41 cellular contexts compared by ENCODE assay signal in the genomic region with DNA sequence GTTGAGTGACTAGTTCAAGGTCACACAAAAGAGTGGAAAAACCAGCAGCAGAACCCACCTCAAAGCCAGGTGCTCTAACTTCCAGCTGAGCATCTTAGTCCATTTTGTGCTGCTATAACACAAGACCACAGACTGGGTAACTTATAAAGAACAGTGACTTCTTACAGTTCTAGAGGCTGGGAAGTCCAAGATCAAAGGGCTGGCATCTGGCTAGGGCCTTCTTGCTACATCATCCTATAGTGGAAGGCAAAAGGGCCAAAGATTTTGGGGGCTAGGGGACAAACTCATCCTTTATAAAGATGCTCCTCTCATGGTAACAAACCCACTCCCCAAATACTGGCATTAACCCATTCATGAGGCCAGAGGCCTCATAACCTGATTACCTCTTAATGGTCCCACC. TPM values are rescaled to one million over a fixed set of nuclear protein-coding genes. Genes with fewer than 3 reads are reported as not detected.
"Had no signal": no experiment of that assay in that cellular context is flagged by ENCODE, and none has a peak within 500 bp of the region (broad histone marks: within the 10 kb centered on the region; RNA-seq: fewer than 3 reads in every experiment).

No MANE protein-coding gene starts in this region.

- H3K4me3 ChIP-seq: ascending aorta, breast epithelium, Peyer's patch, SJCRH30, SK-N-MC had no signal

- H3K9me3 ChIP-seq: ascending aorta, breast epithelium, Peyer's patch, SJCRH30 had no signal

- H3K27me3 ChIP-seq: ascending aorta, breast epithelium, Peyer's patch had no signal

- H3K27me3 Mint-ChIP-seq: activated CD8-positive, alpha-beta T cell treated with anti-CD3 and anti-CD28 coated beads for 36 hours; activated naive CD8-positive, alpha-beta T cell treated with anti-CD3 and anti-CD28 coated beads for 36 hours; activated T-helper 17 cell treated with anti-CD3 and anti-CD28 coated beads, Interleukin-2, amount 50 U/mL, for 72 hours had no signal

- H3K36me3 Mint-ChIP-seq: activated naive CD8-positive, alpha-beta T cell treated with anti-CD3 and anti-CD28 coated beads for 36 hours had no signal

- ATAC-seq: activated CD8-positive, alpha-beta T cell treated with anti-CD3 and anti-CD28 coated beads for 36 hours; activated T-cell treated with anti-CD3 and anti-CD28 coated beads, Interleukin-2, amount 50 U/mL, for 72 hours; activated T-helper 17 cell treated with anti-CD3 and anti-CD28 coated beads, Interleukin-2, amount 50 U/mL, for 72 hours; PC-3 had no signal

- H3K27ac Mint-ChIP-seq: activated CD8-positive, alpha-beta T cell treated with anti-CD3 and anti-CD28 coated beads for 36 hours; activated naive CD8-positive, alpha-beta T cell treated with anti-CD3 and anti-CD28 coated beads for 36 hours; activated T-cell treated with anti-CD3 and anti-CD28 coated beads, Interleukin-2, amount 50 U/mL, for 72 hours; activated T-helper 17 cell treated with anti-CD3 and anti-CD28 coated beads, Interleukin-2, amount 50 U/mL, for 72 hours had no signal

- H3K36me3 ChIP-seq: ascending aorta, breast epithelium, Peyer's patch, SJCRH30, WERI-Rb-1 had no signal

- DNase-seq: activated CD4-positive, alpha-beta T cell treated with anti-CD3 and anti-CD28 coated beads for 1 hour; activated CD4-positive, alpha-beta T cell treated with anti-CD3 and anti-CD28 coated beads for 48 hours; activated CD4-positive, alpha-beta T cell treated with anti-CD3 and anti-CD28 coated beads, Interleukin-2, amount 50 U/mL, for 4 hours; activated CD4-positive, CD25-positive, alpha-beta regulatory T cell; activated CD8-positive, alpha-beta T cell treated with anti-CD3 and anti-CD28 coated beads for 36 hours; activated effector memory CD4-positive, alpha-beta T cell treated with anti-CD3 and anti-CD28 coated beads, Interleukin-2, amount 50 U/mL, for 16 hours; activated naive CD4-positive, alpha-beta T cell; activated naive CD4-positive, alpha-beta T cell treated with anti-CD3 and anti-CD28 coated beads, Interleukin-2, amount 50 U/mL, for 16 hours; activated naive CD8-positive, alpha-beta T cell treated with anti-CD3 and anti-CD28 coated beads for 36 hours; activated T-cell treated with anti-CD3 and anti-CD28 coated beads, Interleukin-2, amount 50 U/mL, for 1 hour; activated T-cell treated with anti-CD3 and anti-CD28 coated beads, Interleukin-2, amount 50 U/mL, for 72 hours; amniotic stem cell; caudate nucleus; MM.1S; MV-4-11; NCI-H1092; NCI-H1436 treated with DMSO at 0.1 percent for 48 hours; NCI-H1694 treated with DMSO at 0.1 percent for 48 hours; NCI-H2029; NCI-H2107; NCI-H2171; NCI-H510A; NCI-H526; NCI-H748 treated with DMSO at 0.1 percent for 48 hours; NK-92 treated with Interleukin-12 subunit alpha and Interleukin-12 subunit beta, amount 100 ng/mL, for 24 hours; PC-3; Peyer's patch; RPMI8226; SHP77; SJCRH30; T1000; WERI-Rb-1 had no signal

- H3K9me3 Mint-ChIP-seq: activated CD8-positive, alpha-beta T cell treated with anti-CD3 and anti-CD28 coated beads for 36 hours; activated naive CD8-positive, alpha-beta T cell treated with anti-CD3 and anti-CD28 coated beads for 36 hours; activated T-cell treated with anti-CD3 and anti-CD28 coated beads, Interleukin-2, amount 50 U/mL, for 72 hours; activated T-helper 17 cell treated with anti-CD3 and anti-CD28 coated beads, Interleukin-2, amount 50 U/mL, for 72 hours had no signal

- H3K4me3 Mint-ChIP-seq: activated CD8-positive, alpha-beta T cell treated with anti-CD3 and anti-CD28 coated beads for 36 hours; activated naive CD8-positive, alpha-beta T cell treated with anti-CD3 and anti-CD28 coated beads for 36 hours; activated T-cell treated with anti-CD3 and anti-CD28 coated beads, Interleukin-2, amount 50 U/mL, for 72 hours; activated T-helper 17 cell treated with anti-CD3 and anti-CD28 coated beads, Interleukin-2, amount 50 U/mL, for 72 hours had no signal

- H3K4me1 ChIP-seq: ascending aorta, breast epithelium, SJCRH30 had no signal

- H3K4me1 Mint-ChIP-seq: activated T-helper 17 cell treated with anti-CD3 and anti-CD28 coated beads, Interleukin-2, amount 50 U/mL, for 72 hours had no signal

- H3K27ac ChIP-seq: ascending aorta, KMS-11, SJCRH30, SK-N-MC, WERI-Rb-1 had no signal

RNA-seq across cellular contexts. Expression of a gene that starts 35.6 kb away (rescaled TPM):
- total RNA-seq: activated CD8-positive, alpha-beta memory T cell treated with anti-CD3 and anti-CD28 coated beads for 36 hours; activated CD8-positive, alpha-beta T cell treated with anti-CD3 and anti-CD28 coated beads for 36 hours; activated naive CD8-positive, alpha-beta T cell treated with anti-CD3 and anti-CD28 coated beads for 36 hours; activated T-cell treated with anti-CD3 and anti-CD28 coated beads, Interleukin-2, amount 50 U/mL, for 72 hours; activated T-helper 17 cell treated with anti-CD3 and anti-CD28 coated beads, Interleukin-2, amount 50 U/mL, for 72 hours; ascending aorta; breast epithelium; LHCN-M2; PC-3; Peyer's patch; SJCRH30; T-helper 1 cell treated with Interleukin-12 subunit alpha and Interleukin-12 subunit beta and Interleukin-4 antibody, amounts not matched to agents 30 ng/mL and 1 ng/mL, for 36 hours; T-helper 2 cell treated with Interferon-gamma antibody and Interleukin-4, amounts not matched to agents 100 ng/mL and 5 ng/mL, for 36 hours had no signal

RNA-seq across cellular contexts. Expression of a gene that starts 54.2 kb away (rescaled TPM):
- total RNA-seq: activated CD8-positive, alpha-beta memory T cell treated with anti-CD3 and anti-CD28 coated beads for 36 hours; activated T-helper 17 cell treated with anti-CD3 and anti-CD28 coated beads, Interleukin-2, amount 50 U/mL, for 72 hours; ascending aorta; breast epithelium; LHCN-M2; PC-3; SJCRH30; T-helper 1 cell treated with Interleukin-12 subunit alpha and Interleukin-12 subunit beta and Interleukin-4 antibody, amounts not matched to agents 30 ng/mL and 1 ng/mL, for 36 hours; T-helper 2 cell treated with Interferon-gamma antibody and Interleukin-4, amounts not matched to agents 100 ng/mL and 5 ng/mL, for 36 hours had no signal

RNA-seq across cellular contexts. Expression of a gene that starts 54.2 kb away (rescaled TPM):
- total RNA-seq: activated CD8-positive, alpha-beta memory T cell treated with anti-CD3 and anti-CD28 coated beads for 36 hours; activated CD8-positive, alpha-beta T cell treated with anti-CD3 and anti-CD28 coated beads for 36 hours; activated naive CD8-positive, alpha-beta T cell treated with anti-CD3 and anti-CD28 coated beads for 36 hours; activated T-cell treated with anti-CD3 and anti-CD28 coated beads, Interleukin-2, amount 50 U/mL, for 72 hours; activated T-helper 17 cell treated with anti-CD3 and anti-CD28 coated beads, Interleukin-2, amount 50 U/mL, for 72 hours; ascending aorta; LHCN-M2; PC-3; SJCRH30; T-helper 1 cell treated with Interleukin-12 subunit alpha and Interleukin-12 subunit beta and Interleukin-4 antibody, amounts not matched to agents 30 ng/mL and 1 ng/mL, for 36 hours; T-helper 2 cell treated with Interferon-gamma antibody and Interleukin-4, amounts not matched to agents 100 ng/mL and 5 ng/mL, for 36 hours had no signal
